ENCODE assay signal across 8 cellular contexts in the genomic region with DNA sequence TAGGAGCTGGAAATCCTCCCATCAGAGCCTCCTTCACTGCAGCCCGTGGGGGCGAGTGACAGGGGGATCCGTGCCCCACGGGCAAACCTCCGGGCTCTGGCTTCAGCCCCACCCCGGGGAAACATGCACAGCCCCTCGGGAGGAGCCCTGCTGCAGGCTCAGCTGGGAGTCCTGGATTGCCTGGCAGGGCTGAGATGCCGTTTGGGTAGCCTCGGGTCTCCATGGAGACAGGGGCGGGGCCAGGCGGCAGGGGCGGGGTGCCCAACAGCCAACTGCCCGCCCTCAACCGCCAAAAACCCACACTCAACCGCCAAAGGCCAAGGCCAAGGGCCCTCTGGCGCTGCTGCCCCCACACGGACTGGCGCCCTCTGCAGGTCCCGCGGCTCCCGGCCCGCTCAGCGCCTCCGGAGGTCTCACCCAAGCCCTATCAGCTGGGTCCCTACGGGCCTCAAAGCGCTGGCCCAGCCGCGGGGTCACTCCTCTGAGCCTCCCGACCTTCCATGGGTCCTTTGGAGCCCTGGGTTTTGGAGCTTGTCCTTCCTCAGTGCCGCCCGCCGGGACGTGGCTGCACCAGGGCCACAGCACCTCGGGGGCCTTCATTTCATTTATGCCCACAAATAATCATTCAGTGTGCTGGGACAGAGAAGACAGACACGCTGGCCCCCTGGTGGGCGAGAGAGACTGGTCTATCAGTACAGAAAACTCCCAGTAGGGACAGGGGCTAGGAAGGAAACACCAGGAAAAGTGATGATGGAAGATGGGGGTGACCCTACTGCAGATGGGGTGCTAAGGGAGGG. TPM values are rescaled to one million over a fixed set of nuclear protein-coding genes. Genes with fewer than 3 reads are reported as not detected.
A peak's percentile ranks its signal among the peaks of the same experiment; 100 is the strongest.
DNase-seq lines count a peak whose midpoint lies in the region; ATAC-seq and TF ChIP-seq lines count a peak whose summit lies in the region.

No MANE protein-coding gene starts in this region.

- TF ChIP-seq POLR2A in esophagus squamous epithelium (IDR thresholded peaks at IDR 0.05): no peak

- 0 out of 2 replicates have a peak overlapping the region, but pooled peaks have one; percentile 5 for H3K4me3 ChIP-seq in HL-60 (replicated peaks; ENCODE audit: insufficient read depth, low read length)
- peak overlapping the region; percentile 24 to 71 (median 48) for H3K4me3 ChIP-seq in esophagus squamous epithelium
- peak overlapping the region; percentile 48 to 70 for H3K4me3 ChIP-seq in muscle layer of colon (ENCODE audit: low read depth in 1 of 2, low read length in 2 of 2)

- no peaks in the 10 kb centered on the region for H3K9me3 Mint-ChIP-seq in activated T-cell treated with anti-CD3 and anti-CD28 coated beads, Interleukin-2, amount 50 U/mL, for 4 hours

- no peak overlapping the region for H3K9ac ChIP-seq in muscle layer of colon (ENCODE audit: low read length)

- peaks cover 7 to 20% (median 11%) of the 10 kb centered on the region in 3 donors for H3K4me1 ChIP-seq in esophagus squamous epithelium
- H3K4me1 ChIP-seq in muscle layer of colon (ENCODE audit: insufficient read depth, low read length): peaks cover 14% of the 10 kb centered on the region

- H3K27ac ChIP-seq in HL-60 (replicated peaks): peak overlapping the region; percentile 100
- peak overlapping the region in 3 of 4 donors; percentile 57 to 72 (median 60) for H3K27ac ChIP-seq in esophagus squamous epithelium
- H3K27ac ChIP-seq in muscle layer of colon (ENCODE audit: low read depth, low read length): no peak overlapping the region

- peak; percentile 80 to 84 for ATAC-seq in activated T-cell treated with anti-CD3 and anti-CD28 coated beads, Interleukin-2, amount 50 U/mL, for 4 hours

- no peaks in the 10 kb centered on the region for H3K9me3 ChIP-seq in esophagus squamous epithelium
- no peaks in the 10 kb centered on the region for H3K9me3 ChIP-seq in muscle layer of colon (ENCODE audit: low read length)

- H3K36me3 ChIP-seq in esophagus squamous epithelium: no peaks in the 10 kb centered on the region
- no peaks in the 10 kb centered on the region for H3K36me3 ChIP-seq in muscle layer of colon (ENCODE audit: insufficient read depth, low read length)

- H3K27me3 Mint-ChIP-seq in activated T-cell treated with anti-CD3 and anti-CD28 coated beads, Interleukin-2, amount 50 U/mL, for 4 hours (ENCODE audit: low read depth): no peaks in the 10 kb centered on the region

- DNase-seq in AG08396 (ENCODE audit: low spot score) (peak; percentile 94), GM19240 (ENCODE audit: insufficient read length, low spot score) (peak; percentile 73), HL-60 (ENCODE audit: low read depth in 1 of 2, low spot score in 1 of 2) (peak; percentile 91 to 99), OCI-M2 (lab: John Stamatoyannopoulos, UW; ENCODE audit: unreplicated experiment) (peak; percentile 22), esophagus squamous epithelium (lab: John Stamatoyannopoulos, UW) (no peak)
- DNase-seq in activated T-cell treated with anti-CD3 and anti-CD28 coated beads, Interleukin-2, amount 50 U/mL, for 4 hours: peak; percentile 73
- peak; percentile 47 to 52 for DNase-seq in stimulated activated CD8-positive, alpha-beta memory T cell treated with anti-CD3 and anti-CD28 coated beads, Interleukin-7, amount 100 ng/mL, for 1 hour (ENCODE audit: low read depth in 2 of 2)

- H3K4me3 Mint-ChIP-seq in activated T-cell treated with anti-CD3 and anti-CD28 coated beads, Interleukin-2, amount 50 U/mL, for 4 hours: peak overlapping the region; percentile 83

- WGBS in esophagus squamous epithelium, 2 donors: 1 to 13% methylated on average over 10 to 14 of the region's 36 CpGs

- TF ChIP-seq CTCF in HL-60 (IDR thresholded peaks at IDR 0.05; ENCODE audit: insufficient read depth, low read length) (peak; percentile 70), esophagus squamous epithelium (IDR thresholded peaks at IDR 0.05) (peak; percentile 45 to 57 (median 50))

- peaks cover 13% of the 10 kb centered on the region for H3K4me1 Mint-ChIP-seq in activated T-cell treated with anti-CD3 and anti-CD28 coated beads, Interleukin-2, amount 50 U/mL, for 4 hours (ENCODE audit: low read depth)

- no peaks in the 10 kb centered on the region for H3K27me3 ChIP-seq in HL-60 (ENCODE audit: insufficient read depth, poor library complexity, severe bottlenecking)
- H3K27me3 ChIP-seq in esophagus squamous epithelium: no peaks in the 10 kb centered on the region
- no peaks in the 10 kb centered on the region for H3K27me3 ChIP-seq in muscle layer of colon (ENCODE audit: control insufficient read depth in 1 of 2, insufficient read depth in 2 of 2, low read length in 2 of 2)

- H3K36me3 Mint-ChIP-seq in activated T-cell treated with anti-CD3 and anti-CD28 coated beads, Interleukin-2, amount 50 U/mL, for 4 hours (ENCODE audit: insufficient read depth): no peaks in the 10 kb centered on the region

- intact Hi-C loops in esophagus squamous epithelium (cut with DNase I): no loop called here

RNA-seq across cellular contexts. Expression of a gene that starts 33.5 kb away (rescaled TPM):
- total RNA-seq in activated T-cell treated with anti-CD3 and anti-CD28 coated beads, Interleukin-2, amount 50 U/mL, for 4 hours: 10 to 100 TPM; 60.0 to 71.1 (median 60.6) TPM
- 10 to 100 TPM; 41.3 to 52.7 (median 43.1) TPM for total RNA-seq in esophagus squamous epithelium

Comparison
In these comparisons a context has a peak if more than half of its experiments do, and no peak if none do; other contexts are left out.
1. H3K4me3 ChIP-seq: peak in every context shown above with its lines; median percentile 59 in muscle layer of colon; 48 in esophagus squamous epithelium; 5 in HL-60.